In the genomic region with DNA sequence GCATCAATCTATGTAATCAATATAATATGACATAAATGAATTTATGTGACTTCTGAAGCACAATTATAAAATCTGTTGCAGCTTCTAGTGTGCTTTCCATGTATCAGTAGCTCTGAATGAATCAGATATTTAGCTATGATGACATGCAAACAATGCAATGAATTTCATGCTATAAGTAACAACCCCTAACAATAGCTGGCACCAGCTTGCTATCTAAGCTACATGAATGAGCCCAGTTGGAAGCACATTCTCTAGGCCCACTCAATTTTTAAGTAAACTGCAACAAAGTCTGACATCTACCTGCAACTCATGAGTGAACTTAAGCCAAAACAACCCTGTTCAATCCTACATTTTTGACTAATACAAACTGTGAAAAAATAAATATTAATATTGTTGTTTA, we compare ENCODE assay signal across 35 cellular contexts.
"Had no signal": no experiment of that assay in that cellular context is flagged by ENCODE, and none has a peak within 500 bp of the region (broad histone marks: within the 10 kb centered on the region; RNA-seq: fewer than 3 reads in every experiment).

No MANE protein-coding gene starts in this region.

- H3K27me3 ChIP-seq: MG63 had no signal

- H3K27ac ChIP-seq: KMS-11 had no signal

- DNase-seq: Karpas-422, Kasumi-1, MG63, MM.1S, MV-4-11, NCI-H1048, NCI-H1092, NCI-H1092 treated with DMSO at 0.1 percent for 48 hours, NCI-H1105, NCI-H1105 treated with DMSO at 0.1 percent for 48 hours, NCI-H1417, NCI-H1417 treated with DMSO at 0.1 percent for 48 hours, NCI-H1436, NCI-H1436 treated with DMSO at 0.1 percent for 48 hours, NCI-H146, NCI-H1694, NCI-H1694 treated with DMSO at 0.1 percent for 48 hours, NCI-H187, NCI-H187 treated with DMSO at 0.1 percent for 48 hours, NCI-H1930, NCI-H2029, NCI-H2029 treated with DMSO at 0.1 percent for 48 hours, NCI-H2081, NCI-H2081 treated with DMSO at 0.1 percent for 48 hours, NCI-H2107, NCI-H2171, NCI-H2171 treated with DMSO at 0.1 percent for 48 hours, NCI-H2227 treated with DMSO at 0.1 percent for 48 hours, NCI-H226, NCI-H446, NCI-H446 treated with DMSO at 0.1 percent for 48 hours, NCI-H510A, NCI-H510A treated with DMSO at 0.1 percent for 48 hours, NCI-H524 had no signal

- H3K4me3 ChIP-seq: MG63 had no signal

- H3K36me3 ChIP-seq: MG63 had no signal

- H3K9ac ChIP-seq: KMS-11 had no signal

- H3K4me2 ChIP-seq: KMS-11 had no signal
